In the genomic region with DNA sequence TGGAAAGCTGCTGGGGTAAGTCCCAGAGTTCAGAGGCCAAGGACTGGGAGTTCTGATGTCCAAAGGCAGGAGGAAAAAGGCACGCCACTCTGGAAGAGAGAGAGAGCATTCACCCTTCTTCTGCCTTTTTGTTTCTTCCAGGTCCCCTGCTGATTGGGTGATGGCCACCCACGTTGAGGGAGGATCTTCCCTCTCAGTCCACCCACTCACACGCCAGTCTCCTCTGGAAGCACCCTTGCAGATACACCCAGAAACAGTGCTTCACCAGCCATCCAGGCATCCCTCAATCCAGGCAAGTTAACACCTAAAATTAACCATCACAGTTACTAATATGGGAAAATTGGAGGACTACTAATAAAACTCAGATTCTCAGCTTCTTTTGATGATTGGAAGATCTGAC, we compare ENCODE assay signal across 27 cellular contexts.
"Had no signal": no experiment of that assay in that cellular context is flagged by ENCODE, and none has a peak within 500 bp of the region (broad histone marks: within the 10 kb centered on the region; RNA-seq: fewer than 3 reads in every experiment).

No MANE protein-coding gene starts in this region.

- DNase-seq: colonic mucosa; effector memory CD4-positive, alpha-beta T cell; foreskin keratinocyte; glutamatergic neuron; hypothalamus; immature natural killer cell; islet precursor cell; kidney glomerular epithelial cell; lower lobe of right lung; natural killer cell; right cardiac atrium; spleen; stimulated activated CD4-positive, alpha-beta T cell treated with anti-CD3 and anti-CD28 coated beads, Interleukin-4, amount 100 ng/mL, for 4 hours; stimulated activated naive CD8-positive, alpha-beta T cell treated with anti-CD3 and anti-CD28 coated beads, Interleukin-15, Interleukin-2, amounts not matched to agents 100 U/mL and 50 U/mL, for 24 hours; substantia nigra; testis; tibial artery; upper lobe of left lung had no signal

- H3K4me3 ChIP-seq: colonic mucosa, esophagus muscularis mucosa, gastroesophageal sphincter, lower lobe of right lung, prostate gland, skin epidermis, spleen, testis, tibial artery, upper lobe of left lung had no signal

- ATAC-seq: foreskin keratinocyte; gastroesophageal sphincter; lower lobe of right lung; natural killer cell; stimulated activated memory B cell treated with anti-CD40 and anti-IgM and Interleukin-4, amounts not matched to agents 10 μg/mL and 1 μg/mL and 100 μg/mL, for 72 hours; stimulated activated naive CD8-positive, alpha-beta T cell treated with anti-CD3 and anti-CD28 coated beads, Interleukin-15, Interleukin-2, amounts not matched to agents 100 U/mL and 50 U/mL, for 24 hours had no signal

- H3K4me1 Mint-ChIP-seq: immature natural killer cell, natural killer cell had no signal

- H3K27ac Mint-ChIP-seq: dendritic cell treated with granulocyte-macrophage colony-stimulating factor and Interleukin-4, amounts not matched to agents 40 ng/mL and 50 ng/mL, for 4 days; immature natural killer cell; natural killer cell; stimulated activated memory B cell treated with anti-CD40 and anti-IgM and Interleukin-4, amounts not matched to agents 10 μg/mL and 1 μg/mL and 100 μg/mL, for 72 hours had no signal

- H3K4me3 Mint-ChIP-seq: dendritic cell treated with granulocyte-macrophage colony-stimulating factor and Interleukin-4, amounts not matched to agents 40 ng/mL and 50 ng/mL, for 4 days; immature natural killer cell; natural killer cell; stimulated activated memory B cell treated with anti-CD40 and anti-IgM and Interleukin-4, amounts not matched to agents 10 μg/mL and 1 μg/mL and 100 μg/mL, for 72 hours had no signal

- H3K36me3 ChIP-seq: colonic mucosa, esophagus muscularis mucosa, gastroesophageal sphincter, lower lobe of right lung, prostate gland, spleen, tibial artery, upper lobe of left lung had no signal

- H3K9me3 Mint-ChIP-seq: dendritic cell treated with granulocyte-macrophage colony-stimulating factor and Interleukin-4, amounts not matched to agents 40 ng/mL and 50 ng/mL, for 4 days; immature natural killer cell; natural killer cell; stimulated activated memory B cell treated with anti-CD40 and anti-IgM and Interleukin-4, amounts not matched to agents 10 μg/mL and 1 μg/mL and 100 μg/mL, for 72 hours had no signal

- H3K9me3 ChIP-seq: colonic mucosa, esophagus muscularis mucosa, gastroesophageal sphincter, lower lobe of right lung, prostate gland, testis, tibial artery, upper lobe of left lung had no signal

- H3K79me2 ChIP-seq: parathyroid adenoma had no signal

- H3K27ac ChIP-seq: colonic mucosa, esophagus muscularis mucosa, foreskin keratinocyte, gastroesophageal sphincter, lower lobe of right lung, parathyroid adenoma, prostate gland, skin epidermis, spleen, testis, tibial artery, upper lobe of left lung had no signal

- H3K4me1 ChIP-seq: colonic mucosa, esophagus muscularis mucosa, foreskin keratinocyte, gastroesophageal sphincter, lower lobe of right lung, parathyroid adenoma, prostate gland, spleen, testis, tibial artery had no signal

- H3K27me3 Mint-ChIP-seq: dendritic cell treated with granulocyte-macrophage colony-stimulating factor and Interleukin-4, amounts not matched to agents 40 ng/mL and 50 ng/mL, for 4 days; stimulated activated memory B cell treated with anti-CD40 and anti-IgM and Interleukin-4, amounts not matched to agents 10 μg/mL and 1 μg/mL and 100 μg/mL, for 72 hours had no signal

- H3K9ac ChIP-seq: parathyroid adenoma had no signal

- H2AFZ ChIP-seq: parathyroid adenoma had no signal

- H3K27me3 ChIP-seq: colonic mucosa, esophagus muscularis mucosa, gastroesophageal sphincter, spleen, testis, upper lobe of left lung had no signal

- H3K36me3 Mint-ChIP-seq: immature natural killer cell; natural killer cell; stimulated activated memory B cell treated with anti-CD40 and anti-IgM and Interleukin-4, amounts not matched to agents 10 μg/mL and 1 μg/mL and 100 μg/mL, for 72 hours had no signal

- FAIRE-seq: endothelial cell of umbilical vein, urothelium cell line had no signal
